1 cellular context compared by ENCODE assay signal in the genomic region with DNA sequence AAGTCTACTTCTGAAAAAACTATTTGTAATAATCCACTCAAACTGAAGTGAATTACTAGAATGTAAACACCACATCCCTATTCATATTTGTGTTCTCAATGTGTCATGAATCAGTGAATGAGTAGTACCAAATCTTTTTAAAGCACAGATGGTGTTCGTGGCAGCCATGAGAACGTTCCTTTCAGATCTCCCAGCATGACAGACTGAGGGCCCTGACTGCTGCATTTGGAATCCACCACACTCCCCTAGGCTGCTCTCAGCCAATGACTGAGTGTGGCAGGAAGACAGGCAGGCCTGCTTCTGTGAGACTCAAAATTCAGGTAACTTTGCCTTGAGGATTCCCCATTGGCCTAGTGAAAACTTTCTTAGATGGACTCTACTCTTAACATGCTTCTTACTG.
TF ChIP-seq lines count a peak whose summit lies in the region.

No MANE protein-coding gene starts in this region.

TF ChIP-seq in IMR-90, 13 proteins besides CTCF, POLR2A, EP300 and RAD21:
- TF ChIP-seq MAFK (IDR thresholded peaks at IDR 0.05; ENCODE audit: low read depth, low read length) (no peak), NFE2L2 (IDR thresholded peaks at IDR 0.05; ENCODE audit: low read depth, low read length) (no peak), MXI1 (IDR thresholded peaks at IDR 0.05; ENCODE audit: borderline replicate concordance, low read depth, low read length) (no peak), RCOR1 (IDR thresholded peaks at IDR 0.05; ENCODE audit: insufficient replicate concordance, low read length) (no peak), MAZ (IDR thresholded peaks at IDR 0.05; ENCODE audit: borderline replicate concordance, low read depth, low read length) (no peak), SMC3 (IDR thresholded peaks at IDR 0.05; ENCODE audit: low read depth, low read length) (no peak), FOS (IDR thresholded peaks at IDR 0.05; ENCODE audit: low read depth, low read length) (no peak), RFX5 (IDR thresholded peaks at IDR 0.05; ENCODE audit: low read depth, low read length) (no peak), CHD1 (IDR thresholded peaks at IDR 0.05; ENCODE audit: low read depth, low read length) (no peak), BHLHE40 (IDR thresholded peaks at IDR 0.05; ENCODE audit: low read depth, low read length) (no peak)
